Comparison of ENCODE assay signal across 26 cellular contexts in the genomic region with DNA sequence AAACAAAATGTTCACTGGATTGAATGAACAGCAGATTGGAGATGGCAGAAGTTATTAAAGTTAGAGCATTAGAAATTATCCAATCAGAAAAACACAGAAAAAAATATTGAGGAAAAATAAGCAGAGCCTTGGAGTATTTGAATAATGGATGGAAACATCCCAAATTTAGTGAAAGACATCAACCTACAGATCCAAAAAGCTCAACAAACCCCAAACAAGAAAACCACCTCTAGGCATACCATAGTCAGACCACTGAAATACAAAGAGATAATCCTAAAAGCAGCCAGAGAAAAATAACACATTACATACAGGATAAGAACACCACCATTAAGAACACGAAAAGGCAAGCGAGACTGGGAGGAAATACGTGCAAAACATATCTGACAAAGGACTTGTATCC. TPM values are rescaled to one million over a fixed set of nuclear protein-coding genes. Genes with fewer than 3 reads are reported as not detected.
DNase-seq lines count a peak whose midpoint lies in the region; ATAC-seq, FAIRE-seq and TF ChIP-seq lines count a peak whose summit lies in the region.
"Had no signal": no experiment of that assay in that cellular context is flagged by ENCODE, and none has a peak within 500 bp of the region (broad histone marks: within the 10 kb centered on the region; RNA-seq: fewer than 3 reads in every experiment).

No MANE protein-coding gene starts in this region.

- H3K4me3 Mint-ChIP-seq in activated naive CD8-positive, alpha-beta T cell, result peak overlapping the region; percentile 38
- no peak overlapping the region for H3K4me3 Mint-ChIP-seq in activated naive CD8-positive, alpha-beta T cell treated with anti-CD3 and anti-CD28 coated beads for 36 hours
- H3K4me3 Mint-ChIP-seq: CD14-positive monocyte; CD4-positive, alpha-beta T cell; GM23338; H9; HFFc6 had no signal

- no peak for DNase-seq in activated naive CD8-positive, alpha-beta T cell treated with anti-CD3 and anti-CD28 coated beads for 36 hours
- DNase-seq in Karpas-422 (no peak), K562 (ENCODE audit: extremely low read depth in 1 of 4, low spot score in 3 of 4) (no peak), superior temporal gyrus (ENCODE audit: extremely low spot score) (no peak), adrenal gland (no peak)
- DNase-seq: 8988T; ACHN; AML-193; BE2C; CD4-positive, alpha-beta T cell; CD8-positive, alpha-beta memory T cell; DMS 273 treated with DMSO at 0.1 percent for 48 hours; DMS79; EL; GDM1; H9; HFFc6 had no signal

- no peaks in the 10 kb centered on the region for H3K27me3 Mint-ChIP-seq in activated naive CD8-positive, alpha-beta T cell
- no peaks in the 10 kb centered on the region for H3K27me3 Mint-ChIP-seq in activated naive CD8-positive, alpha-beta T cell treated with anti-CD3 and anti-CD28 coated beads for 36 hours
- H3K27me3 Mint-ChIP-seq: CD4-positive, alpha-beta T cell; CD8-positive, alpha-beta memory T cell had no signal

- H3K4me3 ChIP-seq in Karpas-422 (ENCODE audit: low read length) (no peak overlapping the region), K562 (no peak overlapping the region), adrenal gland (no peak overlapping the region)
- H3K4me3 ChIP-seq: A549; BLaER1 treated with 17β-estradiol and CSF1 and Interleukin-3, amounts not matched to agents 10 nM and 100 nM; GM12878; GM23338 had no signal

- in situ Hi-C loops in K562 (cut with MboI), result no loop called here

- FAIRE-seq in K562 (lab: Jason Lieb, UNC), result peak; percentile 15
- FAIRE-seq: A549, D721Med, GM12878 had no signal

- no peak overlapping the region for H3K27ac Mint-ChIP-seq in activated naive CD8-positive, alpha-beta T cell
- H3K27ac Mint-ChIP-seq in activated naive CD8-positive, alpha-beta T cell treated with anti-CD3 and anti-CD28 coated beads for 36 hours, result no peak overlapping the region
- H3K27ac Mint-ChIP-seq: CD4-positive, alpha-beta T cell; HFFc6 had no signal

- peak overlapping the region; percentile 10 for H3K4me2 ChIP-seq in Karpas-422 (ENCODE audit: low read depth, low read length, poor library complexity, severe bottlenecking)
- no peak overlapping the region for H3K4me2 ChIP-seq in K562 (ENCODE audit: insufficient read depth, low read length)
- H3K4me2 ChIP-seq: A549; BLaER1 treated with 17β-estradiol and CSF1 and Interleukin-3, amounts not matched to agents 10 nM and 100 nM; GM23338 had no signal

- H3K9me3 Mint-ChIP-seq in activated naive CD8-positive, alpha-beta T cell (ENCODE audit: low read depth), result no peaks in the 10 kb centered on the region
- no peaks in the 10 kb centered on the region for H3K9me3 Mint-ChIP-seq in activated naive CD8-positive, alpha-beta T cell treated with anti-CD3 and anti-CD28 coated beads for 36 hours
- H3K9me3 Mint-ChIP-seq: CD4-positive, alpha-beta T cell; CD8-positive, alpha-beta memory T cell; GM23338; HFFc6 had no signal

- H3K9me3 ChIP-seq in Karpas-422 (ENCODE audit: low read length) (no peaks in the 10 kb centered on the region), K562 (replicated peaks; ENCODE audit: control insufficient read depth, insufficient read depth, low read depth, low read length) (0 out of 2 replicates have a peak, but pooled peaks cover 2% of the 10 kb centered on the region), adrenal gland (replicated peaks in 1 of 3) (no peaks in the 10 kb centered on the region)
- H3K9me3 ChIP-seq: BE2C had no signal

- peaks cover 34% of the 10 kb centered on the region; the same call in 1 of the 2 replicates for H3K36me3 ChIP-seq in Karpas-422 (ENCODE audit: insufficient read depth, low read length)
- peaks cover 48% of the 10 kb centered on the region for H3K36me3 ChIP-seq in K562 (ENCODE audit: control insufficient read depth, insufficient read depth, low read length)
- H3K36me3 ChIP-seq in adrenal gland (replicated peaks in 1 of 2), result no peaks in the 10 kb centered on the region
- H3K36me3 ChIP-seq: BE2C had no signal

- no TSS peak for BruUV-seq in K562 (replicated peaks; lab: Mats Ljungman, UMichigan)

- H3K79me2 ChIP-seq in Karpas-422 (ENCODE audit: low read length) (peaks cover 95% of the 10 kb centered on the region), K562 (ENCODE audit: control insufficient read depth, insufficient read depth, low read length) (peaks cover 88% of the 10 kb centered on the region)

- WGBS in K562 (ENCODE audit: insufficient coverage, low coverage, missing lambda C conversion rate), result 100% methylated on average over 3 of the region's 3 CpGs
- WGBS in adrenal gland, 4 donors, result 97 to 98% (median 98%) methylated on average over 3 of the region's 3 CpGs

- TF ChIP-seq EP300 in K562 (IDR thresholded peaks at IDR 0.05; ENCODE audit: low read length), result no peak

- CTCF ChIA-PET in K562 (lab: Yijun Ruan, JAX; ENCODE audit: low intra/inter-chr PET ratio), result no interaction called here

- TF ChIP-seq POLR2A in K562 (conservative IDR thresholded peaks at IDR 0.05) (no peak), adrenal gland (IDR thresholded peaks at IDR 0.05) (no peak)

- no peak for ATAC-seq in K562
- ATAC-seq in GM18909 (IDR thresholded peaks at IDR 0.05; ENCODE audit: poor library complexity, unreplicated experiment), result no peak
- ATAC-seq: A549, GM12878, GM23338, HCT116 had no signal

- no peaks in the 10 kb centered on the region for H3K9me1 ChIP-seq in K562 (ENCODE audit: control insufficient read depth, insufficient read depth, low read length)

- no peaks in the 10 kb centered on the region for H3K27me3 ChIP-seq in Karpas-422 (ENCODE audit: low read length)
- H3K27me3 ChIP-seq in K562 (ENCODE audit: control insufficient read depth in 2 of 2, insufficient read depth in 2 of 2, low read length in 2 of 2), result no peaks in the 10 kb centered on the region
- no peaks in the 10 kb centered on the region for H3K27me3 ChIP-seq in adrenal gland
- H3K27me3 ChIP-seq: BE2C; BLaER1 treated with 17β-estradiol and CSF1 and Interleukin-3, amounts not matched to agents 10 nM and 100 nM had no signal

- no peak overlapping the region for H2AFZ ChIP-seq in Karpas-422 (ENCODE audit: low read length)
- no peak overlapping the region for H2AFZ ChIP-seq in K562 (ENCODE audit: low read depth, low read length)
- H2AFZ ChIP-seq: GM23338 had no signal

- TF ChIP-seq RAD21 in K562 (CRISPR knock-in tag; conservative IDR thresholded peaks at IDR 0.05 in 1 of 2, IDR thresholded peaks at IDR 0.05 in 1 of 2), result no peak

- H3K9ac ChIP-seq in Karpas-422 (ENCODE audit: low read length) (no peak overlapping the region), K562 (ENCODE audit: insufficient read depth in 1 of 2, low read depth in 2 of 2, low read length in 2 of 2) (no peak overlapping the region)
- H3K9ac ChIP-seq: BLaER1 treated with 17β-estradiol and CSF1 and Interleukin-3, amounts not matched to agents 10 nM and 100 nM had no signal

- H4K20me1 ChIP-seq in Karpas-422 (ENCODE audit: insufficient read depth, low read depth, low read length) (no peaks in the 10 kb centered on the region), K562 (replicated peaks; ENCODE audit: control insufficient read depth, insufficient read depth, low read length) (no peaks in the 10 kb centered on the region; the same call in 1 of the 2 replicates)

- H3K9me2 ChIP-seq in Karpas-422 (replicated peaks; ENCODE audit: insufficient read depth, low read length), result no peaks in the 10 kb centered on the region

- H3K4me1 ChIP-seq in Karpas-422 (ENCODE audit: low read length) (peaks cover 53% of the 10 kb centered on the region), K562 (replicated peaks in 1 of 2; ENCODE audit: control insufficient read depth in 2 of 2, insufficient read depth in 2 of 2, low read length in 2 of 2) (peaks cover 0 to 6% of the 10 kb centered on the region in 2 experiments; a peak in 2 of 5 replicates), adrenal gland (replicated peaks in 1 of 2) (peaks cover 7 to 22% of the 10 kb centered on the region in 2 donors)
- H3K4me1 ChIP-seq: BE2C had no signal

- H3K4me1 Mint-ChIP-seq in activated naive CD8-positive, alpha-beta T cell (ENCODE audit: low read depth), result peaks cover 40% of the 10 kb centered on the region
- peaks cover 40% of the 10 kb centered on the region for H3K4me1 Mint-ChIP-seq in activated naive CD8-positive, alpha-beta T cell treated with anti-CD3 and anti-CD28 coated beads for 36 hours

- no peak for TF ChIP-seq CTCF in K562 (IDR thresholded peaks at IDR 0.05 in 2 of 3, conservative IDR thresholded peaks at IDR 0.05 in 1 of 3; ENCODE audit: insufficient read depth in 2 of 3, low read depth in 1 of 3, low read length in 3 of 3)
- TF ChIP-seq CTCF in adrenal gland (IDR thresholded peaks at IDR 0.05), result no peak

- H3K27ac ChIP-seq in Karpas-422 (ENCODE audit: low read length) (no peak overlapping the region), K562 (ENCODE audit: extremely low read depth, low read depth, low read length) (no peak overlapping the region), adrenal gland (no peak overlapping the region)
- H3K27ac ChIP-seq: A549; BLaER1 treated with 17β-estradiol and CSF1 and Interleukin-3, amounts not matched to agents 10 nM and 100 nM had no signal

- intact Hi-C loops in K562 (cut with micrococcal nuclease), result loop anchor here (5.0 to 10.0 kb wide), 3 partner anchors 208 to 628 kb away; a partner anchor contains a TSS
- intact Hi-C loops in adrenal gland (cut with DNase I), result no loop called here

- H3K36me3 Mint-ChIP-seq in activated naive CD8-positive, alpha-beta T cell, result peaks cover 14% of the 10 kb centered on the region
- H3K36me3 Mint-ChIP-seq in activated naive CD8-positive, alpha-beta T cell treated with anti-CD3 and anti-CD28 coated beads for 36 hours, result peaks cover 26% of the 10 kb centered on the region

- POLR2A ChIA-PET in K562 (lab: Yijun Ruan, JAX), result interaction anchor here (0.7 to 1.4 kb wide), 3 partner anchors 31 to 333 kb away, joined by 3 read pairs; a partner anchor contains a TSS

RNA-seq across cellular contexts. Expression of a gene that starts 5.2 kb away (rescaled TPM):
- total RNA-seq in activated naive CD8-positive, alpha-beta T cell treated with anti-CD3 and anti-CD28 coated beads for 36 hours, result 10 to 100 TPM; 36.8 to 38.6 TPM
- total RNA-seq in Karpas-422 (2014; rRNA removed; shearing (Covaris generic); ENCODE audit: low replicate concordance), result 37.0 and 51.0 TPM in 2 replicates
- total RNA-seq in K562 (2011; cell fraction: chromatin; rRNA removed; ENCODE audit: low replicate concordance), result 11.0 and 32.0 TPM in 2 replicates
- total RNA-seq in K562 (2011; cell fraction: nucleolus; rRNA removed), result 9.7 and 10.3 TPM in 2 replicates
- total RNA-seq in K562 (2011; cell fraction: nucleoplasm; rRNA removed), result 13.9 and 24.1 TPM in 2 replicates
- total RNA-seq in K562 (2014; rRNA removed) (11.9 and 17.8 TPM in 2 replicates), K562 (2014; rRNA removed; fragmentation: Illumina TruSeq; extraction: Trizol) (38.8 and 47.6 TPM in 2 replicates), K562 (2015; rRNA removed; fragmentation: Illumina TruSeq; extraction: Trizol) (30.9 and 32.1 TPM in 2 replicates), K562 (2021) (28.5 and 33.0 TPM in 2 replicates), adrenal gland (10 to 100 TPM; 12.5 to 28.2 (median 21.0) TPM)
- polyA plus RNA-seq in K562 (2011; rRNA removed) (47.2 and 56.8 TPM in 2 replicates), K562 (2014; fragmentation: Illumina TruSeq; extraction: Trizol) (28.7 and 37.3 TPM in 2 replicates), K562 (2014; fragmentation: Nextera tagmentation; extraction: Ambion mirVana) (10 to 100 TPM; 87.0 to 87.9 TPM), K562 (2014; rRNA removed) (26.0 and 30.0 TPM in 2 replicates), adrenal gland (10 to 100 TPM in 1 of 3 donors, 1 to 10 TPM in 2; 5.5 to 23.4 (median 6.7) TPM)
- polyA plus RNA-seq in K562 (2011; cell fraction: cytosol; rRNA removed), result 9.6 and 24.1 TPM in 2 replicates
- 6.4 and 10.8 TPM in 2 replicates for polyA plus RNA-seq in K562 (2011; cell fraction: nucleus; rRNA removed)
- 20.4 and 29.5 TPM in 2 replicates for polyA plus RNA-seq in K562 (2012)
- 41.9 and 45.6 TPM in 2 replicates for polyA minus RNA-seq in K562 (2011; rRNA and poly(A)+ RNA removed)
- 9.2 and 13.8 TPM in 2 replicates for polyA minus RNA-seq in K562 (2011; cell fraction: cytosol; rRNA and poly(A)+ RNA removed)
- polyA minus RNA-seq in K562 (2011; cell fraction: nucleus; rRNA and poly(A)+ RNA removed), result 7.0 and 10.2 TPM in 2 replicates

RNA-seq across cellular contexts. Expression of a gene that starts 37.9 kb away (rescaled TPM):
- 1 to 10 TPM; 5.4 TPM for total RNA-seq in activated naive CD8-positive, alpha-beta T cell treated with anti-CD3 and anti-CD28 coated beads for 36 hours
- 41.1 and 43.8 TPM in 2 replicates for total RNA-seq in Karpas-422 (2014; rRNA removed; shearing (Covaris generic); ENCODE audit: low replicate concordance)
- total RNA-seq in K562 (2011; cell fraction: chromatin; rRNA removed; ENCODE audit: low replicate concordance), result 5.4 and 7.0 TPM in 2 replicates
- total RNA-seq in K562 (2011; cell fraction: nucleolus; rRNA removed), result 2.7 and 2.9 TPM in 2 replicates
- total RNA-seq in K562 (2011; cell fraction: nucleoplasm; rRNA removed), result 5.1 and 7.3 TPM in 2 replicates
- total RNA-seq in K562 (2014; rRNA removed) (3.3 and 3.6 TPM in 2 replicates), K562 (2014; rRNA removed; fragmentation: Illumina TruSeq; extraction: Trizol) (4.5 and 5.0 TPM in 2 replicates), K562 (2015; rRNA removed; fragmentation: Illumina TruSeq; extraction: Trizol) (4.9 and 5.9 TPM in 2 replicates), K562 (2021) (4.2 and 4.8 TPM in 2 replicates), adrenal gland (10 to 100 TPM in 1 of 8 donors, 1 to 10 TPM in 7; 7.8 to 12.3 (median 9.3) TPM)
- polyA plus RNA-seq in K562 (2011; rRNA removed) (2.4 and 3.1 TPM in 2 replicates), K562 (2014; fragmentation: Illumina TruSeq; extraction: Trizol) (3.9 and 4.4 TPM in 2 replicates), K562 (2014; fragmentation: Nextera tagmentation; extraction: Ambion mirVana) (under 1 TPM; 0.76 to 0.99 TPM), K562 (2014; rRNA removed) (2.9 and 10.6 TPM in 2 replicates), adrenal gland (1 to 10 TPM in 2 of 3 donors, under 1 TPM in 1; 0.84 to 5.0 (median 2.0) TPM)
- polyA plus RNA-seq in K562 (2011; cell fraction: cytosol; rRNA removed), result 1.3 and 2.7 TPM in 2 replicates
- polyA plus RNA-seq in K562 (2011; cell fraction: nucleus; rRNA removed), result 4.7 and 4.8 TPM in 2 replicates
- polyA plus RNA-seq in K562 (2012), result 3.2 and 3.8 TPM in 2 replicates
- 6.5 and 8.2 TPM in 2 replicates for polyA minus RNA-seq in K562 (2011; rRNA and poly(A)+ RNA removed)
- polyA minus RNA-seq in K562 (2011; cell fraction: cytosol; rRNA and poly(A)+ RNA removed), result 2.8 and 3.0 TPM in 2 replicates
- 1.6 and 2.8 TPM in 2 replicates for polyA minus RNA-seq in K562 (2011; cell fraction: nucleus; rRNA and poly(A)+ RNA removed)
